ENCODE assay signal across 30 cellular contexts in the genomic region with DNA sequence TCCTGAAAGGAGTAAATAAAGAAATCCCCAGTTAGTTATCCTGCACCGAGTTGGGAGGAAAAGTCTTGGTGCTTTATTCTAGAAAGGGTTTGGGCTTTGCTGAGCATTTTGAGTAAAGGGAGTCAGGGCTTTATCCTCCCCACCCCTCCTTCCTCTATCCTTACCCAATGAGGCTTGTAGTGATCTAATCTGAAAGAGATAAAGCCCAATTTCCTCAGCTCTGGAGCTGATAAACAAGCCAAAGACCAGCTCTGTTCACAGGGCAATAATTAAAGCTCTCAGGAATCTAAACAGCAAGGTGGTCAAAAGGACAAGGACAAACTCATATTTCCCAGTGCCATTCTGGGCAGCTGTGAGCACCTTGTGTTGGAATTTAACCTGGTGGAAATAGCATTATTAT.
A peak's percentile ranks its signal among the peaks of the same experiment; 100 is the strongest.
DNase-seq lines count a peak whose midpoint lies in the region; TF ChIP-seq lines count a peak whose summit lies in the region.
"Had no signal": no experiment of that assay in that cellular context is flagged by ENCODE, and none has a peak within 500 bp of the region (broad histone marks: within the 10 kb centered on the region; RNA-seq: fewer than 3 reads in every experiment).

No MANE protein-coding gene starts in this region.

- H3K27ac ChIP-seq in colonic mucosa, result peak overlapping the region; percentile 90
- no peak overlapping the region for H3K27ac ChIP-seq in smooth muscle cell (ENCODE audit: low read depth)
- no peak overlapping the region for H3K27ac ChIP-seq in esophagus muscularis mucosa (replicated peaks in 1 of 4)
- H3K27ac ChIP-seq: SK-N-MC, suprapubic skin had no signal

- H3F3A ChIP-seq in smooth muscle cell (ENCODE audit: low read depth), result peaks cover 2% of the 10 kb centered on the region

- no peaks in the 10 kb centered on the region for H3K79me2 ChIP-seq in smooth muscle cell (ENCODE audit: low read depth)

- H3K36me3 ChIP-seq in colonic mucosa, result no peaks in the 10 kb centered on the region
- H3K36me3 ChIP-seq in mucosa of stomach (ENCODE audit: control insufficient read depth, insufficient read depth, low read length), result no peaks in the 10 kb centered on the region
- H3K36me3 ChIP-seq in smooth muscle cell (ENCODE audit: low read depth), result no peaks in the 10 kb centered on the region
- H3K36me3 ChIP-seq in esophagus muscularis mucosa, result no peaks in the 10 kb centered on the region
- H3K36me3 ChIP-seq: heart right ventricle, suprapubic skin had no signal

- no peak overlapping the region for H3K4me3 ChIP-seq in colonic mucosa
- H3K4me3 ChIP-seq in mucosa of stomach (ENCODE audit: low read length), result no peak overlapping the region
- no peak overlapping the region for H3K4me3 ChIP-seq in smooth muscle cell
- H3K4me3 ChIP-seq in esophagus muscularis mucosa, result no peak overlapping the region
- H3K4me3 ChIP-seq: heart right ventricle, SK-N-MC had no signal

- H3K4me1 ChIP-seq in colonic mucosa (peaks cover 14% of the 10 kb centered on the region), mucosa of stomach (ENCODE audit: control insufficient read depth, insufficient read depth, low read length) (peaks cover 60% of the 10 kb centered on the region), smooth muscle cell (ENCODE audit: low read depth) (peaks cover 24% of the 10 kb centered on the region), esophagus muscularis mucosa (peaks cover 5 to 14% (median 10%) of the 10 kb centered on the region in 4 donors)

- no peak overlapping the region for H3K4me2 ChIP-seq in smooth muscle cell

- TF ChIP-seq CTCF in colonic mucosa (IDR thresholded peaks at IDR 0.05) (no peak), smooth muscle cell (IDR thresholded peaks at IDR 0.05; ENCODE audit: borderline replicate concordance, insufficient read depth, poor library complexity, severe bottlenecking) (no peak), esophagus muscularis mucosa (IDR thresholded peaks at IDR 0.05) (no peak)

- no peak for TF ChIP-seq EP300 in esophagus muscularis mucosa (IDR thresholded peaks at IDR 0.05)

- H3K9me3 ChIP-seq in colonic mucosa, result no peaks in the 10 kb centered on the region
- no peaks in the 10 kb centered on the region for H3K9me3 ChIP-seq in mucosa of stomach (ENCODE audit: control insufficient read depth, low read length)
- no peaks in the 10 kb centered on the region for H3K9me3 ChIP-seq in smooth muscle cell (replicated peaks; ENCODE audit: low read depth)
- no peaks in the 10 kb centered on the region for H3K9me3 ChIP-seq in esophagus muscularis mucosa
- H3K9me3 ChIP-seq: heart right ventricle, suprapubic skin had no signal

- DNase-seq in HT-29 (ENCODE audit: low spot score) (peak; percentile 69), colonic mucosa (peak; percentile 54), smooth muscle cell (lab: John Stamatoyannopoulos, UW; ENCODE audit: unreplicated experiment) (no peak), putamen (ENCODE audit: low spot score) (no peak), esophagus muscularis mucosa (ENCODE audit: extremely low spot score) (no peak), A172 (ENCODE audit: low spot score) (no peak), NCI-H1048 (lab: John Stamatoyannopoulos, UW) (no peak)
- DNase-seq: activated B cell treated with CpG ODN at 0.5 μM for 24 hours; activated CD4-positive, alpha-beta T cell treated with anti-CD3 and anti-CD28 coated beads, Interleukin-2, amount 50 U/mL, for 1 hour; activated CD8-positive, alpha-beta memory T cell treated with anti-CD3 and anti-CD28 coated beads, Interleukin-2, amount 10 ng/mL, durations not matched to agents 7 days and 5 days; activated naive CD8-positive, alpha-beta T cell treated with anti-CD3 and anti-CD28 coated beads, Interleukin-2, amount 50 U/mL, for 24 hours; activated T-cell treated with anti-CD3 and anti-CD28 coated beads, Interleukin-2, amount 50 U/mL, for 72 hours; central memory CD4-positive, alpha-beta T cell; DMS53; foreskin melanocyte; HCEC 1CT; heart right ventricle; left cardiac atrium; mesenchymal stem cell; naive B cell; NCI-H1092; NCI-H187 treated with DMSO at 0.1 percent for 48 hours; NCI-H2171 treated with DMSO at 0.1 percent for 48 hours; NCI-H524 treated with DMSO at 0.1 percent for 48 hours; NK-92 treated with Interleukin-12 subunit alpha and Interleukin-12 subunit beta, amount 100 ng/mL, for 24 hours; nucleus accumbens; stimulated activated naive CD4-positive, alpha-beta T cell had no signal

- TF ChIP-seq POLR2A in esophagus muscularis mucosa (IDR thresholded peaks at IDR 0.05; ENCODE audit: low read depth), result no peak

- H4K20me1 ChIP-seq in smooth muscle cell (ENCODE audit: low read depth), result no peaks in the 10 kb centered on the region

- H3K9ac ChIP-seq in colonic mucosa (ENCODE audit: low read depth in 2 of 2, low read length in 2 of 2) (peak overlapping the region in 1 of 2 donors; percentile 16), mucosa of stomach (ENCODE audit: low read length) (peak overlapping the region; percentile 32), smooth muscle cell (ENCODE audit: low read depth) (no peak overlapping the region)

- intact Hi-C loops in colonic mucosa (cut with DNase I) (no loop called here), esophagus muscularis mucosa (cut with DNase I) (no loop called here)

- 24% methylated on average over 1 of the region's 1 CpG for WGBS in smooth muscle cell (ENCODE audit: low lambda C conversion rate)
- 73% methylated on average over 1 of the region's 1 CpG for WGBS in esophagus muscularis mucosa

- peak overlapping the region; percentile 69 for H2AFZ ChIP-seq in smooth muscle cell (ENCODE audit: low read depth)

- H3K27me3 ChIP-seq in colonic mucosa (no peaks in the 10 kb centered on the region), mucosa of stomach (ENCODE audit: control insufficient read depth, insufficient read depth, low read length) (no peaks in the 10 kb centered on the region), smooth muscle cell (ENCODE audit: low read depth) (no peaks in the 10 kb centered on the region), esophagus muscularis mucosa (no peaks in the 10 kb centered on the region)
- H3K27me3 ChIP-seq: heart right ventricle, suprapubic skin had no signal

Comparison
In these comparisons a context has a peak if more than half of its experiments do, and no peak if none do; other contexts are left out.
1. DNase-seq: peak in HT-29 (single experiment) and colonic mucosa (single experiment); none in smooth muscle cell (single experiment), putamen (single experiment), esophagus muscularis mucosa (single experiment), A172 (single experiment) and NCI-H1048 (single experiment).